8 cellular contexts compared by ENCODE assay signal in the genomic region with DNA sequence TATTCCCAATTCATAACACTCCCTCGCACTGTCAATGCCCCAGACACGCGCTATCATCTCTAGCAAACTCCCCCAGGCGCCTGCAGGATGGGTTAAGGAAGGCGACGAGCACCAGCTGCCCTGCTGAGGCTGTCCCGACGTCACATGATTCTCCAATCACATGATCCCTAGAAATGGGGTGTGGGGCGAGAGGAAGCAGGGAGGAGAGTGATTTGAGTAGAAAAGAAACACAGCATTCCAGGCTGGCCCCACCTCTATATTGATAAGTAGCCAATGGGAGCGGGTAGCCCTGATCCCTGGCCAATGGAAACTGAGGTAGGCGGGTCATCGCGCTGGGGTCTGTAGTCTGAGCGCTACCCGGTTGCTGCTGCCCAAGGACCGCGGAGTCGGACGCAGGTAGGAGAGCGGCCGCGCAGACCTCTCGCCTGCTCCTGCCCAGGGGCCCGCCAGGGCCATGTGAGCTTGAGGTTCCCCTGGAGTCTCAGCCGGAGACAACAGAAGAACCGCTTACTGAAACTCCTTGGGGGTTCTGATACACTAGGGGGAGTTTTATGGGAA. TPM values are rescaled to one million over a fixed set of nuclear protein-coding genes. Genes with fewer than 3 reads are reported as not detected.
DNase-seq lines count a peak whose midpoint lies in the region; ATAC-seq and TF ChIP-seq lines count a peak whose summit lies in the region.

A gene (plus strand): TSS at position 364 of the 558 bp plus-strand sequence. CDS start 3,863 bp downstream, outside the sequence.

- peaks cover 16% of the 10 kb centered on the region for H3K27me3 Mint-ChIP-seq in T-helper 2 cell treated with Interferon-gamma antibody and Interleukin-4, amounts not matched to agents 5 μg/mL and 100 μg/mL, for 36 hours (ENCODE audit: low read depth)

- H3K9me3 ChIP-seq in ascending aorta = no peaks in the 10 kb centered on the region
- H3K9me3 ChIP-seq in right cardiac atrium (ENCODE audit: control insufficient read depth, low read length) = no peaks in the 10 kb centered on the region
- no peaks in the 10 kb centered on the region for H3K9me3 ChIP-seq in uterus

- peak within 1 kb of the TSS; percentile 77 to 79 for H3K27ac ChIP-seq in ascending aorta
- peak within 1 kb of the TSS; percentile 90 for H3K27ac ChIP-seq in right cardiac atrium (ENCODE audit: low read length)
- peak within 1 kb of the TSS; percentile 81 to 91 for H3K27ac ChIP-seq in uterus

- ATAC-seq in HG02763 (IDR thresholded peaks at IDR 0.05; ENCODE audit: unreplicated experiment) (peak; percentile 63), right cardiac atrium (peak; percentile 98)

- H3K36me3 ChIP-seq in ascending aorta (peaks cover 7 to 8% of the 10 kb centered on the region in 2 donors), uterus (no peaks in the 10 kb centered on the region)

- H3K4me3 Mint-ChIP-seq in T-helper 2 cell treated with Interferon-gamma antibody and Interleukin-4, amounts not matched to agents 5 μg/mL and 100 μg/mL, for 36 hours = peak within 1 kb of the TSS; percentile 95

- intact Hi-C loops in ascending aorta (cut with DNase I) = loop anchor here (2.0 kb wide), 1 partner anchor 20 kb away; a partner anchor contains a TSS
- intact Hi-C loops in right cardiac atrium (cut with DNase I) = no loop called here
- intact Hi-C loops in uterus (cut with DNase I; ENCODE audit: low total_unique reads) = no loop called here

- H3K36me3 Mint-ChIP-seq in T-helper 2 cell treated with Interferon-gamma antibody and Interleukin-4, amounts not matched to agents 5 μg/mL and 100 μg/mL, for 36 hours (ENCODE audit: low read depth) = no peaks in the 10 kb centered on the region

- peaks cover 6 to 10% of the 10 kb centered on the region in 2 donors for H3K4me1 ChIP-seq in ascending aorta
- H3K4me1 ChIP-seq in right cardiac atrium (ENCODE audit: control insufficient read depth, insufficient read depth, low read length) = no peaks in the 10 kb centered on the region
- no peaks in the 10 kb centered on the region for H3K4me1 ChIP-seq in uterus

- DNase-seq in GM12864 (ENCODE audit: low read depth) = peak; percentile 92
- peak; percentile 94 to 96 for DNase-seq in NCI-H187 (lab: John Stamatoyannopoulos, UW)
- peak; percentile 88 for DNase-seq in T-helper 2 cell treated with Interferon-gamma antibody and Interleukin-4, amounts not matched to agents 5 μg/mL and 100 μg/mL, for 36 hours (ENCODE audit: low spot score)
- peak; percentile 89 to 98 for DNase-seq in ascending aorta (ENCODE audit: low spot score in 2 of 2)
- DNase-seq in right cardiac atrium = peak; percentile 92 to 97 (median 94)
- DNase-seq in pulmonary artery endothelial cell (ENCODE audit: low read depth, low spot score) = peak; percentile 98
- DNase-seq in uterus = peak; percentile 94 to 97

- H3K4me3 ChIP-seq in GM12864 (ENCODE audit: low read depth, low read length) (peak within 1 kb of the TSS; percentile 64), ascending aorta (peak within 1 kb of the TSS; percentile 79 to 89), right cardiac atrium (ENCODE audit: low read length) (peak within 1 kb of the TSS; percentile 85), uterus (peak within 1 kb of the TSS; percentile 75 to 90)

- H3K4me1 Mint-ChIP-seq in T-helper 2 cell treated with Interferon-gamma antibody and Interleukin-4, amounts not matched to agents 5 μg/mL and 100 μg/mL, for 36 hours (ENCODE audit: low read depth) = peaks cover 14% of the 10 kb centered on the region

- TF ChIP-seq CTCF in GM12864 (IDR thresholded peaks at IDR 0.05; ENCODE audit: low read depth, low read length, missing control alignments) (no peak), ascending aorta (IDR thresholded peaks at IDR 0.05) (no peak), uterus (IDR thresholded peaks at IDR 0.05) (no peak)

- WGBS in right cardiac atrium = under 1% methylated on average over 26 of the region's 26 CpGs

- TF ChIP-seq POLR2A in uterus (IDR thresholded peaks at IDR 0.05) = peak; percentile 67 to 72

- no peaks in the 10 kb centered on the region for H3K27me3 ChIP-seq in ascending aorta
- no peaks in the 10 kb centered on the region for H3K27me3 ChIP-seq in right cardiac atrium (ENCODE audit: control insufficient read depth, insufficient read depth)
- no peaks in the 10 kb centered on the region for H3K27me3 ChIP-seq in uterus

- H3K27ac Mint-ChIP-seq in T-helper 2 cell treated with Interferon-gamma antibody and Interleukin-4, amounts not matched to agents 5 μg/mL and 100 μg/mL, for 36 hours = peak within 1 kb of the TSS; percentile 82

- no peaks in the 10 kb centered on the region for H3K9me3 Mint-ChIP-seq in T-helper 2 cell treated with Interferon-gamma antibody and Interleukin-4, amounts not matched to agents 5 μg/mL and 100 μg/mL, for 36 hours

RNA-seq across cellular contexts. Expression of the gene that starts here (rescaled TPM):
- total RNA-seq in ascending aorta (430 TPM), right cardiac atrium (100 to 1,000 TPM; 158 to 215 (median 194) TPM), pulmonary artery endothelial cell (288 and 362 TPM in 2 replicates), uterus (100 to 1,000 TPM; 101 to 178 (median 120) TPM)
- polyA plus RNA-seq in right cardiac atrium = 100 TPM

Comparison
In these comparisons a context has a peak if more than half of its experiments do, and no peak if none do; other contexts are left out.
1. Peak in every context shown above with its lines: DNase-seq, ATAC-seq, H3K4me3 ChIP-seq and H3K27ac ChIP-seq.